Comparison of ENCODE assay signal across 8 cellular contexts in the genomic region with DNA sequence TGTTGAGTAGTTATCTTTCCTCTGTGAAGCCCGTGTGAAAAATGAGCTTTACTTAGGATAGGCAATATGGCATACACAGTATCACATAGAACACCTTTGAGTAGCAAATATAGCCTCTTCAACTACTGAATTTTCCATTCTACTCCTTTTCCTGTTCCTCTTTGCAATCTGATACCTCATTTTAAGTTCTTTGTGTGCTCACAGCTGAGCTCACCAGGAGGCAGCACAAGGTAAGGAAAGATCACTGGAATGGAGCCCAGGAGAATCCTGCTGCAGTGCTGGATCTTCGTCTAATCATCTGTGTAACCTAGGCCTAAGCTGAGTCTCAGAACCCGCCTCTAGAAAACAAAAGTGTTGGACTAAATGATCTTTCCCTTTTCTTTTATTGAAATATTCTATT.
DNase-seq lines count a peak whose midpoint lies in the region; TF ChIP-seq lines count a peak whose summit lies in the region.

No MANE protein-coding gene starts in this region.

- DNase-seq in ACHN (peak; percentile 30), HuH-7 (ENCODE audit: low spot score) (peak; percentile 1), NOMO-1 (lab: John Stamatoyannopoulos, UW; ENCODE audit: unreplicated experiment in 2 of 2) (peak; percentile 25 to 33), fibroblast of gingiva (ENCODE audit: low read depth) (peak; percentile 63), GM20000 (ENCODE audit: low spot score) (no peak), DMS114 treated with DMSO at 0.1 percent for 48 hours (lab: John Stamatoyannopoulos, UW; ENCODE audit: unreplicated experiment) (no peak)
- DNase-seq in stimulated activated CD4-positive, alpha-beta T cell treated with anti-CD3 and anti-CD28 coated beads, Interleukin-4, amount 100 ng/mL, for 1 hour, result no peak
- DNase-seq in activated CD4-positive, alpha-beta T cell treated with anti-CD3 and anti-CD28 coated beads, Interleukin-2, amount 50 U/mL, for 4 hours, result no peak

- no peak for TF ChIP-seq CTCF in GM20000 (IDR thresholded peaks at IDR 0.05; ENCODE audit: extremely low read depth, missing control alignments)

- in situ Hi-C loops in ACHN (cut with HindIII; ENCODE audit: low pct_ligation_motif_present, low pct_unique_long_range_greater_than_20kb, low sequenced_read_pairs), result no loop called here

Comparison
In these comparisons a context has a peak if more than half of its experiments do, and no peak if none do; other contexts are left out.
1. DNase-seq: peak in ACHN (single experiment), HuH-7 (single experiment), NOMO-1 (2 of 2) and fibroblast of gingiva (single experiment); none in GM20000 (single experiment), DMS114 treated with DMSO at 0.1 percent for 48 hours (single experiment), stimulated activated CD4-positive, alpha-beta T cell treated with anti-CD3 and anti-CD28 coated beads, Interleukin-4, amount 100 ng/mL, for 1 hour (single experiment) and activated CD4-positive, alpha-beta T cell treated with anti-CD3 and anti-CD28 coated beads, Interleukin-2, amount 50 U/mL, for 4 hours (0 of 2).